10 cellular contexts compared by ENCODE assay signal in the genomic region with DNA sequence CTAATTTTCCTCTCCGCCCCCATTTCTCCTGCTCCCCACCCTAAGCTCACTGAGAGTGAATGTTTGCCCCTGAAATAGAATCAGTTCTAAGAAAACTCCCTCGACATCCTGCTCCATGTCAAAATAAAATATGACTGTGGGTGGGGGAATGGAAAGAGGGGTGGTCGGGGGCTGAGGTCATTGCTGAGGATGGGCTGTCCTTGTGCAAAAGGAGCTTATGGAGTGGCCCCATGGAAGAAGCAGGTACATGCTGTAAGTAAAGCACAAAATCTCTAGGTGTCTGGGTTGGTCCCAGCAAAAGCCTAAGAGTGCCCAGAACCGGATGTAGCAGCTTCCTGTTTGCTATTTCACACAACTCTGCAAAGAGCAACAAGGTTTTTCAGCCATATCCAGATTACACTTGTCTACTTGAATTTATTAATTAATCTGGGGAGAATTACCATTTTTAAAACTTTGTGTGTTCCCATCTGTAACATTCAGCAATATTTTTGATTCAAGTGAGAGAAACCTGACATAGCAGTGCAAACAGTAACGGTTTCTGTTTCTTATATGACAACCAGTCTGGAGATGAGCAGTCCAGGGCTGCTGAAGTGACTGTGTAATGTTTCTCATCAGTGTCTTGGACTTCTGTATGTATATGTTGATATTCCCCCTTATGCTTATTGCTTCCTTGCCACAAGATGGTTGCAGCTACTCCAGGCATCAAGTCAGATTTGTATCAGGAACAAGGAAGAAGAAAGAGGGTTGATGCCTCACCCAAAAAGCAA. TPM values are rescaled to one million over a fixed set of nuclear protein-coding genes. Genes with fewer than 3 reads are reported as not detected.
A peak's percentile ranks its signal among the peaks of the same experiment; 100 is the strongest.
DNase-seq lines count a peak whose midpoint lies in the region; ATAC-seq and TF ChIP-seq lines count a peak whose summit lies in the region.
"Had no signal": no experiment of that assay in that cellular context is flagged by ENCODE, and none has a peak within 500 bp of the region (broad histone marks: within the 10 kb centered on the region; RNA-seq: fewer than 3 reads in every experiment).

No MANE protein-coding gene starts in this region.

- H3K4me3 ChIP-seq in OCI-LY1 (ENCODE audit: low read depth, low read length, poor library complexity, severe bottlenecking) = no peak overlapping the region
- no peak overlapping the region for H3K4me3 ChIP-seq in lower lobe of right lung
- H3K4me3 ChIP-seq in brain microvascular endothelial cell (ENCODE audit: low read depth, low read length) = no peak overlapping the region

- in situ Hi-C loops in brain microvascular endothelial cell (cut with HindIII; ENCODE audit: low pct_ligation_motif_present, low sequenced_read_pairs) = no loop called here

- ATAC-seq in GM18858 (IDR thresholded peaks at IDR 0.05; ENCODE audit: unreplicated experiment) = peak; percentile 47
- peak; percentile 50 for ATAC-seq in HG02678 (IDR thresholded peaks at IDR 0.05; ENCODE audit: unreplicated experiment)
- peak; percentile 53 to 60 for ATAC-seq in lower lobe of right lung

- H3K9me2 ChIP-seq in OCI-LY1 (ENCODE audit: low read depth, low read length) = no peaks in the 10 kb centered on the region

- no peaks in the 10 kb centered on the region for H3K36me3 ChIP-seq in OCI-LY1 (ENCODE audit: insufficient read depth, low read length)
- H3K36me3 ChIP-seq in lower lobe of right lung = no peaks in the 10 kb centered on the region
- H3K36me3 ChIP-seq in brain microvascular endothelial cell (replicated peaks) = no peaks in the 10 kb centered on the region

- DNase-seq in lower lobe of right lung = no peak
- no peak for DNase-seq in NCI-H146 treated with DMSO at 0.1 percent for 48 hours (lab: John Stamatoyannopoulos, UW; ENCODE audit: unreplicated experiment)
- DNase-seq in cardiac septum (ENCODE audit: low spot score) = no peak
- DNase-seq in brain microvascular endothelial cell = no peak
- DNase-seq in anterior cingulate cortex (lab: John Stamatoyannopoulos, UW) = no peak

- H3K9ac ChIP-seq in OCI-LY1 (ENCODE audit: low read length) = no peak overlapping the region

- H3K4me2 ChIP-seq in OCI-LY1 (ENCODE audit: low read length) = 0 out of 2 replicates have a peak overlapping the region, but pooled peaks have one; percentile 21

- H3K27me3 ChIP-seq in OCI-LY1 (ENCODE audit: insufficient read depth, low read length) = 0 out of 2 replicates have a peak, but pooled peaks cover 2% of the 10 kb centered on the region
- H3K27me3 ChIP-seq in lower lobe of right lung (ENCODE audit: low read depth) = no peaks in the 10 kb centered on the region
- no peaks in the 10 kb centered on the region for H3K27me3 ChIP-seq in brain microvascular endothelial cell (replicated peaks)

- H3K27ac ChIP-seq in OCI-LY1 (ENCODE audit: low read depth, low read length, poor library complexity, severe bottlenecking) (no peak overlapping the region), lower lobe of right lung (peak overlapping the region; percentile 3), brain microvascular endothelial cell (no peak overlapping the region)

- H3K9me3 ChIP-seq in OCI-LY1 (ENCODE audit: low read length) (no peaks in the 10 kb centered on the region), lower lobe of right lung (no peaks in the 10 kb centered on the region)

- intact Hi-C loops in lower lobe of right lung (cut with DNase I) (no loop called here), cardiac septum (cut with DNase I) (no loop called here)

- TF ChIP-seq CTCF in OCI-LY1 (IDR thresholded peaks at IDR 0.05; ENCODE audit: low read length) (no peak), lower lobe of right lung (IDR thresholded peaks at IDR 0.05) (no peak), brain microvascular endothelial cell (IDR thresholded peaks at IDR 0.05; ENCODE audit: low read depth, low read length, missing control alignments) (no peak)

- no peaks in the 10 kb centered on the region for H4K20me1 ChIP-seq in OCI-LY1 (ENCODE audit: insufficient read depth, low read length)

- no peaks in the 10 kb centered on the region for H3K79me2 ChIP-seq in OCI-LY1 (ENCODE audit: insufficient read depth, low read length)

- no peaks in the 10 kb centered on the region for H3F3A ChIP-seq in OCI-LY1 (ENCODE audit: insufficient read depth, low read length)

- no peak overlapping the region for H2AFZ ChIP-seq in OCI-LY1 (ENCODE audit: low read length)

- peaks cover 17% of the 10 kb centered on the region for H3K4me1 ChIP-seq in OCI-LY1 (ENCODE audit: insufficient read depth, low read length, severe bottlenecking)
- peaks cover 22% of the 10 kb centered on the region for H3K4me1 ChIP-seq in lower lobe of right lung

RNA-seq across cellular contexts. Expression of a gene that starts 40.4 kb away (rescaled TPM):
- 7.6 TPM for total RNA-seq in lower lobe of right lung
- total RNA-seq in cardiac septum = 0.48 TPM
- total RNA-seq: fibroblast of lung, NCI-H460 had no signal
